11 cellular contexts compared by ENCODE assay signal in the genomic region with DNA sequence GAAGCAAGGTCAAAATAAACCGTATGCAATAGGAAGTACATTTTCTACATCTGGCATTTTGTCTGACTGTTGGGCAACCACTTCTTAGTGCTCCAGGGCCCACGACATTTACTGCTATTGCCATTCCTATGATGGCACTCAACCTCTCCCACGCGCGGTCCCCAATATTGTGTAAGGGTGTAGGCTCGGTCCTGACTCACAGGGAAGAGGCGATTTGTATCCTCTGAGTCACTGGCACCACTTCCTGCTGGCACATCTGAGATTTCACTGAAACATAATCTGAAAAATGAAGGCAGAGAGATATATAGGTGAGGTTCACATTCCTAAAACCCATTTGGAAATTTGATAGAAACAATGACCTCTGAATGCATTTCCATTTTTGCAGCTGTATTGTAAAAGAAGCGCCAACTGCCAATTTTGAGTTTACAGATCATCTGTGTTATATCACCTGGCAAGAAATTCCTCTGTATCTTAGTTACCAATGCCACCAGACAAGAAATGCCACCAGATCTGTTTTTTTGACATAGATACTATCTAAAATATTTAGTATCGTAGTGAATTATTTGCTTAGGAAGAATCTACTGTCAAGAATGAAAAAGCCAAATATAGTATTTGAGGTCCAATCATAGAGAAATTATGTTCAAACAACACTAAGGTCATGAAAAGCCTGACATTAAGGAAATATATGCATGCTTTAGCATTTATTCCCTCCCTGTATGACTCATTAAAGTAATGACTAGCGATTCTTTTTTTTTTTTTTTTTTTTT. TPM values are rescaled to one million over a fixed set of nuclear protein-coding genes. Genes with fewer than 3 reads are reported as not detected.
DNase-seq lines count a peak whose midpoint lies in the region; ATAC-seq and TF ChIP-seq lines count a peak whose summit lies in the region.
"Had no signal": no experiment of that assay in that cellular context is flagged by ENCODE, and none has a peak within 500 bp of the region (broad histone marks: within the 10 kb centered on the region; RNA-seq: fewer than 3 reads in every experiment).

No MANE protein-coding gene starts in this region.

- no peaks in the 10 kb centered on the region for H3K36me3 ChIP-seq in lower lobe of right lung
- no peaks in the 10 kb centered on the region for H3K36me3 ChIP-seq in WERI-Rb-1
- H3K36me3 ChIP-seq: adrenal gland had no signal

- H3K36me3 Mint-ChIP-seq in activated naive CD8-positive, alpha-beta T cell treated with anti-CD3 and anti-CD28 coated beads, Interleukin-2, amount 50 U/mL, for 24 hours (ENCODE audit: low read depth), result no peaks in the 10 kb centered on the region
- no peaks in the 10 kb centered on the region for H3K36me3 Mint-ChIP-seq in stimulated activated naive B cell treated with anti-CD40 and anti-IgM and Interleukin-4, amounts not matched to agents 10 μg/mL and 1 μg/mL and 100 μg/mL, for 72 hours
- H3K36me3 Mint-ChIP-seq: immature natural killer cell had no signal

- H3K4me1 Mint-ChIP-seq in activated naive CD8-positive, alpha-beta T cell treated with anti-CD3 and anti-CD28 coated beads, Interleukin-2, amount 50 U/mL, for 24 hours, result peaks cover 6% of the 10 kb centered on the region
- no peaks in the 10 kb centered on the region for H3K4me1 Mint-ChIP-seq in stimulated activated naive B cell treated with anti-CD40 and anti-IgM and Interleukin-4, amounts not matched to agents 10 μg/mL and 1 μg/mL and 100 μg/mL, for 72 hours
- H3K4me1 Mint-ChIP-seq: immature natural killer cell had no signal

- DNase-seq in AML-193 (lab: John Stamatoyannopoulos, UW) (peak; percentile 75 to 81), HK-2 (ENCODE audit: unreplicated experiment) (peak; percentile 73), lower lobe of right lung (peak; percentile 90), NCI-H82 treated with DMSO at 0.1 percent for 48 hours (lab: John Stamatoyannopoulos, UW; ENCODE audit: unreplicated experiment) (no peak), iPS-NIHi7 (ENCODE audit: extremely low spot score) (no peak), WERI-Rb-1 (no peak)
- DNase-seq in activated naive CD8-positive, alpha-beta T cell treated with anti-CD3 and anti-CD28 coated beads, Interleukin-2, amount 50 U/mL, for 24 hours, result peak; percentile 38
- no peak for DNase-seq in stimulated activated naive B cell treated with anti-CD40 and anti-IgM and Interleukin-4, amounts not matched to agents 10 μg/mL and 1 μg/mL and 100 μg/mL, for 72 hours
- DNase-seq: immature natural killer cell, RPMI8226 had no signal

- H3K27me3 ChIP-seq in lower lobe of right lung (ENCODE audit: low read depth) (no peaks in the 10 kb centered on the region), WERI-Rb-1 (ENCODE audit: insufficient read depth, low read depth, severe bottlenecking) (no peaks in the 10 kb centered on the region)

- H3K4me3 ChIP-seq in lower lobe of right lung, result no peak overlapping the region
- H3K4me3 ChIP-seq in WERI-Rb-1 (ENCODE audit: low read depth, low read length), result no peak overlapping the region
- H3K4me3 ChIP-seq: adrenal gland had no signal

- no peak overlapping the region for H3K4me3 Mint-ChIP-seq in activated naive CD8-positive, alpha-beta T cell treated with anti-CD3 and anti-CD28 coated beads, Interleukin-2, amount 50 U/mL, for 24 hours
- H3K4me3 Mint-ChIP-seq in stimulated activated naive B cell treated with anti-CD40 and anti-IgM and Interleukin-4, amounts not matched to agents 10 μg/mL and 1 μg/mL and 100 μg/mL, for 72 hours, result no peak overlapping the region
- H3K4me3 Mint-ChIP-seq: immature natural killer cell had no signal

- intact Hi-C loops in lower lobe of right lung (cut with DNase I), result loop anchor here (5.0 to 10.0 kb wide), 2 partner anchors 158 to 300 kb away; no protein-coding TSS in a partner anchor

- no peak overlapping the region for H3K27ac ChIP-seq in lower lobe of right lung
- no peak overlapping the region for H3K27ac ChIP-seq in WERI-Rb-1
- H3K27ac ChIP-seq: adrenal gland had no signal

- TF ChIP-seq CTCF in lower lobe of right lung (IDR thresholded peaks at IDR 0.05) (no peak), WERI-Rb-1 (IDR thresholded peaks at IDR 0.05; ENCODE audit: low read depth, low read length) (no peak)

- no peaks in the 10 kb centered on the region for H3K9me3 ChIP-seq in lower lobe of right lung
- H3K9me3 ChIP-seq in WERI-Rb-1 (ENCODE audit: severe bottlenecking), result no peaks in the 10 kb centered on the region
- H3K9me3 ChIP-seq: adrenal gland had no signal

- peaks cover 9% of the 10 kb centered on the region for H3K27me3 Mint-ChIP-seq in activated naive CD8-positive, alpha-beta T cell treated with anti-CD3 and anti-CD28 coated beads, Interleukin-2, amount 50 U/mL, for 24 hours
- H3K27me3 Mint-ChIP-seq in stimulated activated naive B cell treated with anti-CD40 and anti-IgM and Interleukin-4, amounts not matched to agents 10 μg/mL and 1 μg/mL and 100 μg/mL, for 72 hours, result peaks cover 0 to 17% of the 10 kb centered on the region in 2 donors

- peak overlapping the region; percentile 29 for H3K27ac Mint-ChIP-seq in activated naive CD8-positive, alpha-beta T cell treated with anti-CD3 and anti-CD28 coated beads, Interleukin-2, amount 50 U/mL, for 24 hours
- no peak overlapping the region for H3K27ac Mint-ChIP-seq in stimulated activated naive B cell treated with anti-CD40 and anti-IgM and Interleukin-4, amounts not matched to agents 10 μg/mL and 1 μg/mL and 100 μg/mL, for 72 hours
- H3K27ac Mint-ChIP-seq: immature natural killer cell had no signal

- H3K4me1 ChIP-seq in lower lobe of right lung, result no peaks in the 10 kb centered on the region
- H3K4me1 ChIP-seq: adrenal gland had no signal

- peak; percentile 89 for ATAC-seq in activated naive CD8-positive, alpha-beta T cell treated with anti-CD3 and anti-CD28 coated beads, Interleukin-2, amount 50 U/mL, for 24 hours
- peak; percentile 76 to 90 for ATAC-seq in lower lobe of right lung
- no peak for ATAC-seq in stimulated activated naive B cell treated with anti-CD40 and anti-IgM and Interleukin-4, amounts not matched to agents 10 μg/mL and 1 μg/mL and 100 μg/mL, for 72 hours (replicated peaks)

- no peaks in the 10 kb centered on the region for H3K9me3 Mint-ChIP-seq in activated naive CD8-positive, alpha-beta T cell treated with anti-CD3 and anti-CD28 coated beads, Interleukin-2, amount 50 U/mL, for 24 hours
- H3K9me3 Mint-ChIP-seq in stimulated activated naive B cell treated with anti-CD40 and anti-IgM and Interleukin-4, amounts not matched to agents 10 μg/mL and 1 μg/mL and 100 μg/mL, for 72 hours, result no peaks in the 10 kb centered on the region
- H3K9me3 Mint-ChIP-seq: immature natural killer cell had no signal

RNA-seq across cellular contexts. Expression of a gene that starts 9.8 kb away (rescaled TPM):
- 1.1 TPM for total RNA-seq in lower lobe of right lung

Comparison
In these comparisons a context has a peak if more than half of its experiments do, and no peak if none do; other contexts are left out.
1. DNase-seq: peak in AML-193 (2 of 2), HK-2 (single experiment), activated naive CD8-positive, alpha-beta T cell treated with anti-CD3 and anti-CD28 coated beads, Interleukin-2, amount 50 U/mL, for 24 hours (single experiment) and lower lobe of right lung (single experiment); none in stimulated activated naive B cell treated with anti-CD40 and anti-IgM and Interleukin-4, amounts not matched to agents 10 μg/mL and 1 μg/mL and 100 μg/mL, for 72 hours (single experiment), NCI-H82 treated with DMSO at 0.1 percent for 48 hours (single experiment), iPS-NIHi7 (single experiment) and WERI-Rb-1 (single experiment).
2. ATAC-seq: peak in activated naive CD8-positive, alpha-beta T cell treated with anti-CD3 and anti-CD28 coated beads, Interleukin-2, amount 50 U/mL, for 24 hours (single experiment) and lower lobe of right lung (2 of 2); none in stimulated activated naive B cell treated with anti-CD40 and anti-IgM and Interleukin-4, amounts not matched to agents 10 μg/mL and 1 μg/mL and 100 μg/mL, for 72 hours (0 of 2).